Comparison of ENCODE assay signal across 1 cellular context in genomic region chr12:109550310-109550680, GRCh38.
TF ChIP-seq lines count a peak whose summit lies in the region.

No MANE protein-coding gene starts in this region.

TF ChIP-seq in HepG2, 621 proteins besides CTCF, POLR2A, EP300 and RAD21 (continued from another document):
- TF ChIP-seq ZNF501 (CRISPR knock-in tag; IDR thresholded peaks at IDR 0.05) = no peak
- no peak for TF ChIP-seq FOSL2 (CRISPR knock-in tag; IDR thresholded peaks at IDR 0.05)
- TF ChIP-seq ZBTB25 (CRISPR knock-in tag; IDR thresholded peaks at IDR 0.05) = no peak
- TF ChIP-seq STAT6 (CRISPR knock-in tag; IDR thresholded peaks at IDR 0.05; ENCODE audit: borderline replicate concordance) = no peak
- no peak for TF ChIP-seq ZNF337 (CRISPR knock-in tag; IDR thresholded peaks at IDR 0.05; ENCODE audit: borderline replicate concordance, low read depth)
- no peak for TF ChIP-seq PRDM15 (CRISPR knock-in tag; IDR thresholded peaks at IDR 0.05)
- TF ChIP-seq MYNN (CRISPR knock-in tag; IDR thresholded peaks at IDR 0.05; ENCODE audit: low read depth) = no peak
- no peak for TF ChIP-seq ZNF546 (CRISPR knock-in tag; conservative IDR thresholded peaks at IDR 0.05)
- no peak for TF ChIP-seq ZNF138 (CRISPR knock-in tag; IDR thresholded peaks at IDR 0.05; ENCODE audit: low read depth)
- TF ChIP-seq GRHL1 (CRISPR knock-in tag; conservative IDR thresholded peaks at IDR 0.05) = no peak
- no peak for TF ChIP-seq NFKB2 (CRISPR knock-in tag; IDR thresholded peaks at IDR 0.05; ENCODE audit: borderline replicate concordance)
